ENCODE assay signal across 1 cellular context in genomic region chr12:104250366-104251125, GRCh38.
TF ChIP-seq lines count a peak whose summit lies in the region.

No MANE protein-coding gene starts in this region.

TF ChIP-seq in K562, 482 proteins besides CTCF, POLR2A, EP300 and RAD21:
- TF ChIP-seq ADNP (tag; IDR thresholded peaks at IDR 0.05), result peak; percentile 70
- no peak for TF ChIP-seq MAFK (IDR thresholded peaks at IDR 0.05; ENCODE audit: low read length)
- no peak for TF ChIP-seq KDM2B (CRISPR knock-in tag; IDR thresholded peaks at IDR 0.05)
- TF ChIP-seq BCOR (IDR thresholded peaks at IDR 0.05), result peak; percentile 91
- no peak for TF ChIP-seq FIP1L1 (IDR thresholded peaks at IDR 0.05; ENCODE audit: low read depth, low read length, poor library complexity, severe bottlenecking)
- TF ChIP-seq FOXP4 (CRISPR knock-in tag; IDR thresholded peaks at IDR 0.05; ENCODE audit: borderline replicate concordance), result no peak
- no peak for TF ChIP-seq TSHZ1 (CRISPR knock-in tag; IDR thresholded peaks at IDR 0.05)
- no peak for TF ChIP-seq TAF15 (IDR thresholded peaks at IDR 0.05; ENCODE audit: low read depth, low read length)
- no peak for TF ChIP-seq GABPB1 (CRISPR knock-in tag; IDR thresholded peaks at IDR 0.05)
- 0 out of 4 replicates have a peak, but pooled peaks of 1 of the 2 experiments have one; percentile 37 for TF ChIP-seq RCOR1 (IDR thresholded peaks at IDR 0.05; ENCODE audit: borderline replicate concordance in 1 of 2, low read depth in 2 of 2, low read length in 2 of 2)
- TF ChIP-seq CBFA2T3 (IDR thresholded peaks at IDR 0.05), result no peak
- no peak for TF ChIP-seq ZNF239 (CRISPR knock-in tag; IDR thresholded peaks at IDR 0.05)
- TF ChIP-seq ZFP36 (IDR thresholded peaks at IDR 0.05; ENCODE audit: low read depth, low read length, partially characterized antibody), result peak; percentile 76
- TF ChIP-seq ZNF57 (CRISPR knock-in tag; IDR thresholded peaks at IDR 0.05), result no peak
- TF ChIP-seq SPI1 (IDR thresholded peaks at IDR 0.05; ENCODE audit: borderline replicate concordance, low read depth, low read length), result no peak
- TF ChIP-seq ZNF449 (CRISPR knock-in tag; IDR thresholded peaks at IDR 0.05), result no peak
- peak; percentile 78 for TF ChIP-seq RBM25 (IDR thresholded peaks at IDR 0.05; ENCODE audit: low read depth, low read length, severe bottlenecking)
- TF ChIP-seq ZNF79 (CRISPR knock-in tag; IDR thresholded peaks at IDR 0.05; ENCODE audit: low read depth), result no peak
- no peak for TF ChIP-seq SRSF3 (IDR thresholded peaks at IDR 0.05; ENCODE audit: insufficient read depth, low read length)
- peak; percentile 29 to 67; a peak in 3 of 4 replicates for TF ChIP-seq KDM1A (IDR thresholded peaks at IDR 0.05)
- no peak for TF ChIP-seq NUFIP1 (IDR thresholded peaks at IDR 0.05; ENCODE audit: partially characterized antibody)
- TF ChIP-seq WHSC1 (IDR thresholded peaks at IDR 0.05; ENCODE audit: low read length), result no peak
- TF ChIP-seq FOXJ3 (CRISPR knock-in tag; IDR thresholded peaks at IDR 0.05), result no peak
- TF ChIP-seq ZFP91 (CRISPR knock-in tag; IDR thresholded peaks at IDR 0.05), result no peak
- no peak for TF ChIP-seq RNF219 (CRISPR knock-in tag; IDR thresholded peaks at IDR 0.05)
- no peak for TF ChIP-seq ZNF639 (CRISPR knock-in tag; conservative IDR thresholded peaks at IDR 0.05 in 1 of 2, IDR thresholded peaks at IDR 0.05 in 1 of 2)
- TF ChIP-seq PHB2 (IDR thresholded peaks at IDR 0.05; ENCODE audit: low read depth), result no peak
- 0 out of 2 replicates have a peak, but pooled peaks have one; percentile 43 for TF ChIP-seq HDAC2 (IDR thresholded peaks at IDR 0.05)
- no peak for TF ChIP-seq HNRNPLL (IDR thresholded peaks at IDR 0.05; ENCODE audit: low read depth, low read length, poor library complexity, severe bottlenecking)
- no peak for TF ChIP-seq SRF (CRISPR knock-in tag; IDR thresholded peaks at IDR 0.05)
- no peak for TF ChIP-seq SETDB1 (IDR thresholded peaks at IDR 0.05; ENCODE audit: low read length)
- no peak for TF ChIP-seq ZBTB17 (CRISPR knock-in tag; IDR thresholded peaks at IDR 0.05)
- TF ChIP-seq ESRRA (IDR thresholded peaks at IDR 0.05; ENCODE audit: borderline replicate concordance, low read depth), result no peak
- TF ChIP-seq GTF2B (IDR thresholded peaks at IDR 0.05; ENCODE audit: extremely low read depth, insufficient read length), result no peak
- TF ChIP-seq SFPQ (IDR thresholded peaks at IDR 0.05; ENCODE audit: low read depth, low read length), result no peak
- no peak for TF ChIP-seq CREM (IDR thresholded peaks at IDR 0.05; ENCODE audit: low read depth)
- TF ChIP-seq IRF2 (CRISPR knock-in tag; IDR thresholded peaks at IDR 0.05), result no peak
- no peak for TF ChIP-seq ETS2 (tag; IDR thresholded peaks at IDR 0.05; ENCODE audit: borderline replicate concordance, poor library complexity, severe bottlenecking)
